Comparison of ENCODE assay signal across 33 cellular contexts in the genomic region with DNA sequence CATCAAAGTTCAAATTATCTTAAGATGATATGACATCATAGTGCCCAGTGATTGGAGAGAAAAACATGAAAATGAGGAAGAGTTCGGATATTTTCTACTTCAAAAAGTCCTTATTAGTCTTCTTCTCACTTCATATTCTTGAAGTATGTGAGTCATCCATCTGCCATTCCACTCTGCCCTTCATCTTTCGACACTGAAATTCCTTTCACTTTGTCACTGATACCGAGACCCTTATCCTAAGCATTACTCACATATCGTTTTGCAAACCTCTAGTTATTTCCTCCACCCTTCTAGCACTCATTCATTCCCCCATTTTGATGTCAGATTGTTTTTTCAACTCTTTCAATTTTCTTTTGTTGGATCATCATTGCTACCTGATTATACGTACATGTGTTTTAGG. TPM values are rescaled to one million over a fixed set of nuclear protein-coding genes. Genes with fewer than 3 reads are reported as not detected.
DNase-seq lines count a peak whose midpoint lies in the region; ATAC-seq and TF ChIP-seq lines count a peak whose summit lies in the region.
"Had no signal": no experiment of that assay in that cellular context is flagged by ENCODE, and none has a peak within 500 bp of the region (broad histone marks: within the 10 kb centered on the region; RNA-seq: fewer than 3 reads in every experiment).

No MANE protein-coding gene starts in this region.

- DNase-seq in SIG-M5 treated with dmso at 0.1 percent for 504 hours (lab: John Stamatoyannopoulos, UW; ENCODE audit: unreplicated experiment) (peak; percentile 5), SIG-M5 (lab: John Stamatoyannopoulos, UW) (no peak), RKO (ENCODE audit: low spot score) (peak; percentile 1), iris pigment epithelial cell (ENCODE audit: low read depth) (peak; percentile 4), smooth muscle cell (lab: John Stamatoyannopoulos, UW; ENCODE audit: unreplicated experiment) (no peak)
- DNase-seq in activated T-cell treated with anti-CD3 and anti-CD28 coated beads, Interleukin-2, amount 50 U/mL, for 48 hours, result no peak
- no peak for DNase-seq in activated naive CD4-positive, alpha-beta T cell treated with anti-CD3 and anti-CD28 coated beads, Interleukin-2, amount 50 U/mL, for 16 hours
- DNase-seq: activated CD8-positive, alpha-beta T cell treated with anti-CD3 and anti-CD28 coated beads, Interleukin-2, amount 10 ng/mL, durations not matched to agents 7 days and 5 days; anterior cingulate cortex; Calu3; caudate nucleus; effector memory CD8-positive, alpha-beta T cell; glutamatergic neuron; left ventricle myocardium inferior; NCI-H146; NCI-H446 treated with DMSO at 0.1 percent for 48 hours; OCI-M1; stimulated activated CD4-positive, alpha-beta T cell treated with anti-CD3 and anti-CD28 coated beads, Interleukin-4, amount 100 ng/mL, for 1 hour; stomach had no signal

- no peaks in the 10 kb centered on the region for H3K9me3 ChIP-seq in smooth muscle cell (replicated peaks; ENCODE audit: low read depth)
- H3K9me3 ChIP-seq: neutrophil, stomach, vagina had no signal

- no peaks in the 10 kb centered on the region for H3K27me3 ChIP-seq in smooth muscle cell (ENCODE audit: low read depth)
- H3K27me3 ChIP-seq: neutrophil, stomach, vagina had no signal

- H3K9ac ChIP-seq in smooth muscle cell (ENCODE audit: low read depth), result no peak overlapping the region

- no peaks in the 10 kb centered on the region for H3K36me3 ChIP-seq in smooth muscle cell (ENCODE audit: low read depth)
- H3K36me3 ChIP-seq: left ventricle myocardium inferior, neutrophil, stomach, vagina had no signal

- H4K20me1 ChIP-seq in smooth muscle cell (ENCODE audit: low read depth), result no peaks in the 10 kb centered on the region

- WGBS in smooth muscle cell (ENCODE audit: low lambda C conversion rate), result 25% methylated on average over 5 of the region's 5 CpGs

- TF ChIP-seq CTCF in smooth muscle cell (IDR thresholded peaks at IDR 0.05; ENCODE audit: borderline replicate concordance, insufficient read depth, poor library complexity, severe bottlenecking), result no peak

- peak overlapping the region; percentile 64 for H3K4me2 ChIP-seq in smooth muscle cell

- no peak overlapping the region for H3K4me3 ChIP-seq in smooth muscle cell
- H3K4me3 ChIP-seq: left ventricle myocardium inferior, stomach, vagina had no signal

- H3F3A ChIP-seq in smooth muscle cell (ENCODE audit: low read depth), result peaks cover 5% of the 10 kb centered on the region

- H3K27ac ChIP-seq in smooth muscle cell (ENCODE audit: low read depth), result peak overlapping the region; percentile 45
- H3K27ac ChIP-seq: left ventricle myocardium inferior, neutrophil, stomach, vagina had no signal

- no peaks in the 10 kb centered on the region for H3K79me2 ChIP-seq in smooth muscle cell (ENCODE audit: low read depth)

- no peak for ATAC-seq in HG02852 (IDR thresholded peaks at IDR 0.05; ENCODE audit: unreplicated experiment)
- ATAC-seq: activated CD8-positive, alpha-beta T cell treated with anti-CD3 and anti-CD28 coated beads, Interleukin-2, amount 10 ng/mL, durations not matched to agents 7 days and 5 days; activated naive CD4-positive, alpha-beta T cell treated with anti-CD3 and anti-CD28 coated beads, Interleukin-2, amount 50 U/mL, for 72 hours; activated T-helper 17 cell treated with anti-CD3 and anti-CD28 coated beads, Interleukin-2, amount 50 U/mL, for 72 hours; effector memory CD8-positive, alpha-beta T cell; Right ventricle myocardium inferior; sciatic nerve had no signal

- peak overlapping the region; percentile 32 for H2AFZ ChIP-seq in smooth muscle cell (ENCODE audit: low read depth)

- H3K4me1 ChIP-seq in smooth muscle cell (ENCODE audit: low read depth), result no peaks in the 10 kb centered on the region
- H3K4me1 ChIP-seq: left ventricle myocardium inferior, stomach, vagina had no signal

RNA-seq across cellular contexts. Expression of a gene that starts 4.0 kb away (rescaled TPM):
- not detected in 2 replicates for total RNA-seq in smooth muscle cell
- polyA plus RNA-seq in smooth muscle cell, result not detected in 2 replicates
- total RNA-seq: activated CD8-positive, alpha-beta T cell treated with anti-CD3 and anti-CD28 coated beads, Interleukin-2, amount 10 ng/mL, durations not matched to agents 7 days and 5 days; activated T-helper 17 cell treated with anti-CD3 and anti-CD28 coated beads, Interleukin-2, amount 50 U/mL, for 72 hours; H1; left ventricle myocardium inferior; mesenteric fat pad; progenitor cell of endocrine pancreas; Right ventricle myocardium inferior; sciatic nerve; stomach; vagina had no signal
- polyA plus RNA-seq: CD14-positive monocyte, esophagus, H1, IgD-negative memory B cell, stomach, thymus had no signal

RNA-seq across cellular contexts. Expression of a gene that starts 15.3 kb away (rescaled TPM):
- not detected in 2 replicates for total RNA-seq in smooth muscle cell
- not detected in 2 replicates for polyA plus RNA-seq in smooth muscle cell
- total RNA-seq: activated CD8-positive, alpha-beta T cell treated with anti-CD3 and anti-CD28 coated beads, Interleukin-2, amount 10 ng/mL, durations not matched to agents 7 days and 5 days; activated naive CD4-positive, alpha-beta T cell treated with anti-CD3 and anti-CD28 coated beads, Interleukin-2, amount 50 U/mL, for 72 hours; activated T-helper 17 cell treated with anti-CD3 and anti-CD28 coated beads, Interleukin-2, amount 50 U/mL, for 72 hours; Calu3; H1; left ventricle myocardium inferior; mesenteric fat pad; progenitor cell of endocrine pancreas; Right ventricle myocardium inferior; sciatic nerve; stomach; vagina had no signal
- polyA plus RNA-seq: CD14-positive monocyte, esophagus, H1, IgD-negative memory B cell, stomach, thymus had no signal

RNA-seq across cellular contexts. Expression of a gene that starts 20.7 kb away (rescaled TPM):
- total RNA-seq in smooth muscle cell, result not detected in 2 replicates
- polyA plus RNA-seq in smooth muscle cell, result not detected in 2 replicates
- total RNA-seq: activated CD8-positive, alpha-beta T cell treated with anti-CD3 and anti-CD28 coated beads, Interleukin-2, amount 10 ng/mL, durations not matched to agents 7 days and 5 days; activated naive CD4-positive, alpha-beta T cell treated with anti-CD3 and anti-CD28 coated beads, Interleukin-2, amount 50 U/mL, for 72 hours; activated T-helper 17 cell treated with anti-CD3 and anti-CD28 coated beads, Interleukin-2, amount 50 U/mL, for 72 hours; Calu3; H1; left ventricle myocardium inferior; mesenteric fat pad; progenitor cell of endocrine pancreas; Right ventricle myocardium inferior; sciatic nerve; stomach; vagina had no signal
- polyA plus RNA-seq: CD14-positive monocyte, esophagus, H1, IgD-negative memory B cell, stomach, thymus had no signal

Comparison
In these comparisons a context has a peak if more than half of its experiments do, and no peak if none do; other contexts are left out.
1. DNase-seq: peak in SIG-M5 treated with dmso at 0.1 percent for 504 hours (single experiment), RKO (single experiment) and iris pigment epithelial cell (single experiment); none in SIG-M5 (single experiment), smooth muscle cell (single experiment), activated T-cell treated with anti-CD3 and anti-CD28 coated beads, Interleukin-2, amount 50 U/mL, for 48 hours (0 of 2) and activated naive CD4-positive, alpha-beta T cell treated with anti-CD3 and anti-CD28 coated beads, Interleukin-2, amount 50 U/mL, for 16 hours (single experiment).